ENCODE assay signal across 20 cellular contexts in genomic region chr5:73327908-73328455, GRCh38.
A peak's percentile ranks its signal among the peaks of the same experiment; 100 is the strongest.
DNase-seq lines count a peak whose midpoint lies in the region; ATAC-seq, FAIRE-seq and TF ChIP-seq lines count a peak whose summit lies in the region.
"Had no signal": no experiment of that assay in that cellular context is flagged by ENCODE, and none has a peak within 500 bp of the region (broad histone marks: within the 10 kb centered on the region; RNA-seq: fewer than 3 reads in every experiment).

No MANE protein-coding gene starts in this region.

- no peaks in the 10 kb centered on the region for H4K20me1 ChIP-seq in astrocyte (ENCODE audit: insufficient read depth, low read length)

- H3K36me3 Mint-ChIP-seq in astrocyte (ENCODE audit: low read depth, unreplicated experiment): peaks cover 2% of the 10 kb centered on the region
- H3K36me3 Mint-ChIP-seq in naive thymus-derived CD8-positive, alpha-beta T cell: peaks cover 3 to 22% (median 6%) of the 10 kb centered on the region in 3 donors
- H3K36me3 Mint-ChIP-seq: activated naive CD8-positive, alpha-beta T cell had no signal

- H3K79me2 ChIP-seq in astrocyte (ENCODE audit: insufficient read depth, low read length): no peaks in the 10 kb centered on the region

- POLR2A ChIA-PET in naive thymus-derived CD8-positive, alpha-beta T cell (lab: Charles Lee): no interaction called here

- no peak overlapping the region for H3K9ac ChIP-seq in astrocyte (ENCODE audit: low read length)

- peak overlapping the region; percentile 30 for H3K27ac Mint-ChIP-seq in astrocyte (ENCODE audit: unreplicated experiment)
- no peak overlapping the region for H3K27ac Mint-ChIP-seq in naive thymus-derived CD8-positive, alpha-beta T cell
- H3K27ac Mint-ChIP-seq: activated naive CD8-positive, alpha-beta T cell; activated T-cell treated with anti-CD3 and anti-CD28 coated beads, Interleukin-2, amount 50 U/mL, for 24 hours had no signal

- H3K4me3 ChIP-seq in astrocyte (ENCODE audit: insufficient read depth, low read depth, low read length): no peak overlapping the region
- H3K4me3 ChIP-seq: SK-N-MC, suprapubic skin had no signal

- H3K4me1 ChIP-seq in astrocyte (ENCODE audit: insufficient read depth, low read length): peaks cover 8% of the 10 kb centered on the region
- H3K4me1 ChIP-seq: BE2C, suprapubic skin had no signal

- peak overlapping the region; percentile 6 for H3K4me2 ChIP-seq in astrocyte (ENCODE audit: low read length)

- no peak for TF ChIP-seq CTCF in astrocyte (IDR thresholded peaks at IDR 0.05; ENCODE audit: insufficient read depth, low read depth, low read length)

- H3K36me3 ChIP-seq in astrocyte (ENCODE audit: insufficient read depth, low read length): no peaks in the 10 kb centered on the region
- H3K36me3 ChIP-seq: BE2C, neutrophil, suprapubic skin had no signal

- no peak overlapping the region for H2AFZ ChIP-seq in astrocyte (ENCODE audit: low read depth, low read length)

- peaks cover 3% of the 10 kb centered on the region for H3K9me3 ChIP-seq in astrocyte (ENCODE audit: insufficient read depth, low read depth, low read length)
- H3K9me3 ChIP-seq: BE2C, suprapubic skin had no signal

- DNase-seq in EH (ENCODE audit: low read depth) (peak; percentile 73), LoVo (ENCODE audit: low spot score) (peak; percentile 22), astrocyte (ENCODE audit: low read depth) (peak; percentile 60), kidney tubule cell (ENCODE audit: low spot score) (peak; percentile 89), Ammon's horn (ENCODE audit: low spot score) (no peak), HUDEP-2 (lab: John Stamatoyannopoulos, UW; ENCODE audit: unreplicated experiment in 76 of 76) (no peak)
- no peak for DNase-seq in naive thymus-derived CD8-positive, alpha-beta T cell
- DNase-seq: activated T-cell treated with anti-CD3 and anti-CD28 coated beads, Interleukin-2, amount 50 U/mL, for 24 hours; BE2C; Karpas-422; midbrain; NCI-H146; NCI-H446 treated with DMSO at 0.1 percent for 48 hours; stimulated activated CD4-positive, alpha-beta T cell treated with anti-CD3 and anti-CD28 coated beads, Interleukin-4, amount 100 ng/mL, for 24 hours; stimulated activated CD8-positive, alpha-beta memory T cell treated with anti-CD3 and anti-CD28 coated beads, Interleukin-4, amount 100 ng/mL, for 48 hours had no signal

- H3K27me3 Mint-ChIP-seq in astrocyte (ENCODE audit: low read depth, unreplicated experiment): peaks cover 3% of the 10 kb centered on the region
- H3K27me3 Mint-ChIP-seq in naive thymus-derived CD8-positive, alpha-beta T cell: peaks cover 12 to 78% (median 16%) of the 10 kb centered on the region in 5 donors

- peaks cover 8% of the 10 kb centered on the region for H3K9me3 Mint-ChIP-seq in astrocyte (ENCODE audit: unreplicated experiment)
- H3K9me3 Mint-ChIP-seq in naive thymus-derived CD8-positive, alpha-beta T cell: peaks cover 7 to 30% (median 25%) of the 10 kb centered on the region in 9 donors

- FAIRE-seq in astrocyte (lab: Jason Lieb, UNC): peak; percentile 49

- ATAC-seq in naive thymus-derived CD8-positive, alpha-beta T cell: no peak
- no peak for ATAC-seq in HG03342 (IDR thresholded peaks at IDR 0.05; ENCODE audit: unreplicated experiment)

- no peak overlapping the region for H3K27ac ChIP-seq in astrocyte (ENCODE audit: low read depth, low read length)
- H3K27ac ChIP-seq: neutrophil, SK-N-MC, suprapubic skin had no signal

- no peaks in the 10 kb centered on the region for H3K27me3 ChIP-seq in astrocyte (ENCODE audit: insufficient read depth, low read length)

- no peak overlapping the region for H3K4me3 Mint-ChIP-seq in astrocyte (ENCODE audit: unreplicated experiment)
- no peak overlapping the region for H3K4me3 Mint-ChIP-seq in naive thymus-derived CD8-positive, alpha-beta T cell
- H3K4me3 Mint-ChIP-seq: activated naive CD8-positive, alpha-beta T cell; activated T-cell treated with anti-CD3 and anti-CD28 coated beads, Interleukin-2, amount 50 U/mL, for 24 hours had no signal

- peaks cover 6% of the 10 kb centered on the region for H3K4me1 Mint-ChIP-seq in astrocyte (ENCODE audit: low read depth, unreplicated experiment)
- peaks cover 0 to 2% (median 0%) of the 10 kb centered on the region in 4 donors for H3K4me1 Mint-ChIP-seq in naive thymus-derived CD8-positive, alpha-beta T cell

Comparison
In these comparisons a context has a peak if more than half of its experiments do, and no peak if none do; other contexts are left out.
1. DNase-seq: peak in EH (single experiment), LoVo (single experiment), astrocyte (single experiment) and kidney tubule cell (single experiment); none in Ammon's horn (single experiment), naive thymus-derived CD8-positive, alpha-beta T cell (0 of 10) and HUDEP-2 (0 of 76).